ENCODE assay signal across 8 cellular contexts in genomic region chr17:39653662-39654331, GRCh38. TPM values are rescaled to one million over a fixed set of nuclear protein-coding genes. Genes with fewer than 3 reads are reported as not detected.
DNase-seq lines count a peak whose midpoint lies in the region; ATAC-seq and TF ChIP-seq lines count a peak whose summit lies in the region.

No MANE protein-coding gene starts in this region.

- no peak overlapping the region for H3K27ac ChIP-seq in OCI-LY3 (ENCODE audit: low read length)
- no peak overlapping the region for H3K27ac ChIP-seq in thyroid gland

- peaks cover 9% of the 10 kb centered on the region for H3K36me3 Mint-ChIP-seq in activated T-cell treated with anti-CD3 and anti-CD28 coated beads, Interleukin-2, amount 50 U/mL, for 4 hours (ENCODE audit: insufficient read depth)

- H3K9ac ChIP-seq in OCI-LY3 (ENCODE audit: low read length) = no peak overlapping the region

- H3K4me1 ChIP-seq in OCI-LY3 (ENCODE audit: low read length) = peaks cover 3% of the 10 kb centered on the region
- peaks cover 6 to 19% of the 10 kb centered on the region in 2 donors for H3K4me1 ChIP-seq in thyroid gland

- peaks cover 4% of the 10 kb centered on the region for H3K36me3 ChIP-seq in OCI-LY3 (replicated peaks; ENCODE audit: low read depth, low read length)
- no peaks in the 10 kb centered on the region for H3K36me3 ChIP-seq in thyroid gland

- H3K9me3 ChIP-seq in OCI-LY3 (ENCODE audit: insufficient read depth, low read length) = no peaks in the 10 kb centered on the region
- no peaks in the 10 kb centered on the region for H3K9me3 ChIP-seq in thyroid gland

- peak; percentile 79 for DNase-seq in Right ventricle myocardium inferior (ENCODE audit: missing footprints)
- DNase-seq in cardiac septum (ENCODE audit: low spot score) = no peak
- DNase-seq in activated T-cell treated with anti-CD3 and anti-CD28 coated beads, Interleukin-2, amount 50 U/mL, for 4 hours = peak; percentile 81
- DNase-seq in fibroblast of mammary gland (ENCODE audit: low read depth) = peak; percentile 42
- peak in 47 of 56 donors; percentile 14 to 81 (median 45) for DNase-seq in nucleus accumbens (lab: John Stamatoyannopoulos, UW)
- DNase-seq in thyroid gland = peak; percentile 54 to 70
- no peak for DNase-seq in NCI-H226

- no peak overlapping the region for H3K4me3 Mint-ChIP-seq in activated T-cell treated with anti-CD3 and anti-CD28 coated beads, Interleukin-2, amount 50 U/mL, for 4 hours

- peaks cover 46% of the 10 kb centered on the region for H3K4me1 Mint-ChIP-seq in activated T-cell treated with anti-CD3 and anti-CD28 coated beads, Interleukin-2, amount 50 U/mL, for 4 hours (ENCODE audit: low read depth)

- no peak for TF ChIP-seq POLR2A in thyroid gland (IDR thresholded peaks at IDR 0.05)

- no peaks in the 10 kb centered on the region; the same call in 1 of the 2 replicates for H4K20me1 ChIP-seq in OCI-LY3 (ENCODE audit: insufficient read depth, low read length)

- H3K27me3 ChIP-seq in OCI-LY3 (ENCODE audit: low read depth, low read length) (no peaks in the 10 kb centered on the region), thyroid gland (no peaks in the 10 kb centered on the region)

- ATAC-seq in Right ventricle myocardium inferior = peak; percentile 56
- ATAC-seq in activated T-cell treated with anti-CD3 and anti-CD28 coated beads, Interleukin-2, amount 50 U/mL, for 4 hours = peak; percentile 71 to 81

- no peak overlapping the region for H3K4me2 ChIP-seq in OCI-LY3 (ENCODE audit: low read length)

- WGBS in thyroid gland, 2 donors = 71% methylated on average over 14 of the region's 14 CpGs

- intact Hi-C loops in Right ventricle myocardium inferior (cut with DNase I) = no loop called here
- intact Hi-C loops in cardiac septum (cut with DNase I) = no loop called here
- intact Hi-C loops in thyroid gland (cut with DNase I) = no loop called here

- H3K9me3 Mint-ChIP-seq in activated T-cell treated with anti-CD3 and anti-CD28 coated beads, Interleukin-2, amount 50 U/mL, for 4 hours = no peaks in the 10 kb centered on the region

- no peak overlapping the region for H2AFZ ChIP-seq in OCI-LY3 (ENCODE audit: low read depth, low read length)

- TF ChIP-seq CTCF in OCI-LY3 (IDR thresholded peaks at IDR 0.05; ENCODE audit: low read depth, low read length) (peak; percentile 90), fibroblast of mammary gland (conservative IDR thresholded peaks at IDR 0.05; ENCODE audit: control insufficient read depth, insufficient read depth, low read depth, low read length) (peak; percentile 89), thyroid gland (IDR thresholded peaks at IDR 0.05) (peak; percentile 41 to 86 (median 51))

- H3K27me3 Mint-ChIP-seq in activated T-cell treated with anti-CD3 and anti-CD28 coated beads, Interleukin-2, amount 50 U/mL, for 4 hours (ENCODE audit: low read depth) = no peaks in the 10 kb centered on the region

- H3K4me3 ChIP-seq in OCI-LY3 (ENCODE audit: low read length) (no peak overlapping the region), fibroblast of mammary gland (ENCODE audit: control insufficient read depth, low read depth, low read length) (no peak overlapping the region), thyroid gland (replicated peaks in 1 of 3) (no peak overlapping the region)

- H3K79me2 ChIP-seq in OCI-LY3 (ENCODE audit: low read length) = no peaks in the 10 kb centered on the region

RNA-seq across cellular contexts. Expression of gene TCAP, which starts 11.4 kb away (rescaled TPM):
- total RNA-seq in Right ventricle myocardium inferior (5,286 TPM), cardiac septum (4,725 TPM), thyroid gland (1 to 10 TPM in 3 of 4 donors, under 1 TPM in 1; 0.63 to 2.1 (median 1.5) TPM)
- total RNA-seq in activated T-cell treated with anti-CD3 and anti-CD28 coated beads, Interleukin-2, amount 50 U/mL, for 4 hours = 1 to 10 TPM in 2 of 3 donors, under 1 TPM in 1; 0.73 to 1.4 (median 1.4) TPM

RNA-seq across cellular contexts. Expression of gene PNMT, which starts 14.5 kb away (rescaled TPM):
- total RNA-seq in Right ventricle myocardium inferior (5.1 TPM), cardiac septum (10.9 TPM), thyroid gland (1 to 10 TPM in 3 of 4 donors, not detected in 1; 1.1 to 3.3 (median 1.2) TPM)
- total RNA-seq in activated T-cell treated with anti-CD3 and anti-CD28 coated beads, Interleukin-2, amount 50 U/mL, for 4 hours = not detected

RNA-seq across cellular contexts. Expression of gene STARD3, which starts 16.9 kb away (rescaled TPM):
- 21.4 TPM for total RNA-seq in Right ventricle myocardium inferior
- 21.9 TPM for total RNA-seq in cardiac septum
- total RNA-seq in activated T-cell treated with anti-CD3 and anti-CD28 coated beads, Interleukin-2, amount 50 U/mL, for 4 hours = 10 to 100 TPM; 66.0 to 67.1 (median 66.4) TPM
- 10 to 100 TPM; 44.5 to 73.6 (median 53.0) TPM for total RNA-seq in thyroid gland

RNA-seq across cellular contexts. Expression of gene PPP1R1B, which starts 27.0 kb away (rescaled TPM):
- 0.89 TPM for total RNA-seq in Right ventricle myocardium inferior
- 1.2 TPM for total RNA-seq in cardiac septum
- under 1 TPM in 1 of 3 donors, not detected in 2; 0.18 TPM for total RNA-seq in activated T-cell treated with anti-CD3 and anti-CD28 coated beads, Interleukin-2, amount 50 U/mL, for 4 hours
- 1 to 10 TPM in 1 of 4 donors, not detected in 3; 1.2 TPM for total RNA-seq in thyroid gland

RNA-seq across cellular contexts. Expression of gene PGAP3, which starts 34.1 kb away (rescaled TPM):
- total RNA-seq in Right ventricle myocardium inferior = 10.4 TPM
- total RNA-seq in cardiac septum = 15.3 TPM
- total RNA-seq in activated T-cell treated with anti-CD3 and anti-CD28 coated beads, Interleukin-2, amount 50 U/mL, for 4 hours = 10 to 100 TPM; 14.6 to 16.5 (median 16.3) TPM
- total RNA-seq in thyroid gland = 10 to 100 TPM; 55.6 to 88.1 (median 72.7) TPM

Comparison
In these comparisons a context has a peak if more than half of its experiments do, and no peak if none do; other contexts are left out.
1. DNase-seq: peak in Right ventricle myocardium inferior (single experiment), activated T-cell treated with anti-CD3 and anti-CD28 coated beads, Interleukin-2, amount 50 U/mL, for 4 hours (single experiment), fibroblast of mammary gland (single experiment), nucleus accumbens (47 of 56) and thyroid gland (2 of 2); none in cardiac septum (single experiment) and NCI-H226 (single experiment).
2. RNA of gene TCAP, which starts 11.4 kb away (total RNA-seq): 5,286 TPM in Right ventricle myocardium inferior (single experiment) and 4,725 TPM in cardiac septum (single experiment); 0.63 to 2.1 TPM in thyroid gland and 0.73 to 1.4 TPM in activated T-cell treated with anti-CD3 and anti-CD28 coated beads, Interleukin-2, amount 50 U/mL, for 4 hours; every median in the first group is over 1,000 times any median in the second.
3. Peak in every context shown above with its lines, with median percentiles within 50 percentile points of each other: CTCF ChIP-seq.